10 cellular contexts compared by ENCODE assay signal in genomic region chr1:244473059-244473605, GRCh38. TPM values are rescaled to one million over a fixed set of nuclear protein-coding genes. Genes with fewer than 3 reads are reported as not detected.
"Had no signal": no experiment of that assay in that cellular context is flagged by ENCODE, and none has a peak within 500 bp of the region (broad histone marks: within the 10 kb centered on the region; RNA-seq: fewer than 3 reads in every experiment).

No MANE protein-coding gene starts in this region.

- DNase-seq: H7, IMR-90, KBM-7 had no signal

- H3K27ac Mint-ChIP-seq: GM23338 had no signal

- FAIRE-seq: H1, HTR-8/SVneo had no signal

- H3K4me2 ChIP-seq: GM23338, KMS-11 had no signal

- H3K9me3 ChIP-seq: HAP-1 had no signal

- H3K9ac ChIP-seq: KMS-11 had no signal

- H3K27ac ChIP-seq: KMS-11 had no signal

- ATAC-seq: GM23338, HCT116 had no signal

- H3K4me3 Mint-ChIP-seq: GM23338 had no signal

- H3K9me3 Mint-ChIP-seq: GM23338 had no signal

- H3K4me1 Mint-ChIP-seq: GM23338 had no signal

- H3K4me3 ChIP-seq: GM23338, HAP-1 had no signal

- H2AFZ ChIP-seq: GM23338 had no signal

- H3K36me3 ChIP-seq: HAP-1 had no signal

RNA-seq across cellular contexts. Expression of gene CATSPERE, which starts 12.1 kb away (rescaled TPM):
- total RNA-seq: GM23338, HT-29 had no signal
